26 cellular contexts compared by ENCODE assay signal in the genomic region with DNA sequence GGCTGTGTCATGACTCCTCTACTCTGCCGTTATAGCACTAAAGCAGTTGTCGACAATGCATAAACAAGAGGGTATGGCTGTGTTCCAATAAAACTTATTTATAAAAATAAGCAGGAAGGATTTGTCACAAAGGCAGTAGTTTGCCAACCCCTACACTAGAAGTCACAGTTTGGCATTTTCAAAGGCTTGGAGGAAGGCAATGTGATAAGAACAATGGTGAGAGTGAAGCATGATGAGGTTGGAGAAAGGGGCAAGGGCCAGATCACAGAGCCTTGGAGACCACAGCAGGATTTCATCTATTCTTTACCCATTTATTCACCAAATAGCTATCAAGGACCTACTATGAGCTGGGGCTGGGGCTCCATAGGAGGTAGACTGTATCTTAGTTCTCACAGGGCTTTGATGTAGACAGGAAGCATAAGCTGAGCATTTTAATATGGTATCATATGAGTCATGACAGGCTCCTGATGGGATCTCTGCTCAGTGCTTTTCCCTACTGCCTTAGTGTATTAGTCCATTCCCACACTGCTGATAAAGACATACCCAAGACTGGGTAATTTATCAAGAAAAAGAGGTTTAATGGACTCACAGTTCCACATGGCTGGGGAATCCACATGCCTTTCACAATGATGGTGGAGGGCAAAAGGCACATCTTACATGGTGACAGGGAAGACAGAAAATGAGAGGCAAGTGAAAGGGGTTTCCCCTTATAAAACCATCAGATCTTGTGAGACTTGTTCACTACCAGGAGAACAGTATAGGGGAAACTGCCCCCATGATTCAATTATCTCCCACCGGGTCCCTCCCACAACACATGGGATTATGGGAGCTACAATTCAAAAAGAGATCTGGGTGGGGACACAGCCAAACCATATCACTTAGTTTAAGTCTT. TPM values are rescaled to one million over a fixed set of nuclear protein-coding genes. Genes with fewer than 3 reads are reported as not detected.
A peak's percentile ranks its signal among the peaks of the same experiment; 100 is the strongest.
DNase-seq lines count a peak whose midpoint lies in the region; ATAC-seq, FAIRE-seq and TF ChIP-seq lines count a peak whose summit lies in the region.
"Had no signal": no experiment of that assay in that cellular context is flagged by ENCODE, and none has a peak within 500 bp of the region (broad histone marks: within the 10 kb centered on the region; RNA-seq: fewer than 3 reads in every experiment).

No MANE protein-coding gene starts in this region.

- peak; percentile 26; the same call in 1 of the 3 replicates for ATAC-seq in SK-N-SH treated with all-trans-retinoic acid at 6 μM for 48 hours
- ATAC-seq in right cardiac atrium = peak; percentile 26 to 41
- ATAC-seq in GM21717 (IDR thresholded peaks at IDR 0.05; ENCODE audit: unreplicated experiment) = no peak

- no peak for FAIRE-seq in astrocyte (lab: Jason Lieb, UNC)
- FAIRE-seq: endometrium, keratinocyte, urothelium cell line had no signal

- no peak overlapping the region for H3K4me3 ChIP-seq in SK-N-SH (ENCODE audit: low read depth in 2 of 2, low read length in 1 of 2)
- no peak overlapping the region for H3K4me3 ChIP-seq in astrocyte (ENCODE audit: insufficient read depth, low read depth, low read length)
- H3K4me3 ChIP-seq in right cardiac atrium (ENCODE audit: low read length) = no peak overlapping the region
- H3K4me3 ChIP-seq: MG63, ovary, sigmoid colon, suprapubic skin had no signal

- no peak for TF ChIP-seq CTCF in SK-N-SH (IDR thresholded peaks at IDR 0.05)
- TF ChIP-seq CTCF in astrocyte (IDR thresholded peaks at IDR 0.05; ENCODE audit: insufficient read depth, low read depth, low read length) = no peak

- TF ChIP-seq EP300 in SK-N-SH (IDR thresholded peaks at IDR 0.05; ENCODE audit: borderline replicate concordance in 1 of 2, low read depth in 1 of 2, low read length in 1 of 2) = no peak

- H3K79me2 ChIP-seq in SK-N-SH (ENCODE audit: insufficient read depth) = no peaks in the 10 kb centered on the region
- H3K79me2 ChIP-seq in astrocyte (ENCODE audit: insufficient read depth, low read length) = no peaks in the 10 kb centered on the region

- no peaks in the 10 kb centered on the region for H3F3A ChIP-seq in SK-N-SH (replicated peaks; ENCODE audit: insufficient read depth)

- TF ChIP-seq RAD21 in SK-N-SH (IDR thresholded peaks at IDR 0.05; ENCODE audit: low read length) = no peak

- H3K4me2 ChIP-seq in SK-N-SH = no peak overlapping the region
- H3K4me2 ChIP-seq in astrocyte (ENCODE audit: low read length) = no peak overlapping the region

- H3K9ac ChIP-seq in SK-N-SH (no peak overlapping the region), astrocyte (ENCODE audit: low read length) (no peak overlapping the region)

- POLR2A ChIA-PET in SK-N-SH (lab: Yijun Ruan, JAX) = no interaction called here

- no peaks in the 10 kb centered on the region for H3K36me3 Mint-ChIP-seq in astrocyte (ENCODE audit: low read depth, unreplicated experiment)
- H3K36me3 Mint-ChIP-seq: brain, IgD-negative memory B cell, naive B cell had no signal

- no peak overlapping the region for H3K27ac ChIP-seq in SK-N-SH (ENCODE audit: low read depth in 2 of 2, low read length in 1 of 2)
- no peak overlapping the region for H3K27ac ChIP-seq in astrocyte (ENCODE audit: low read depth, low read length)
- H3K27ac ChIP-seq in right cardiac atrium (ENCODE audit: low read length) = peak overlapping the region; percentile 6
- H3K27ac ChIP-seq: 22Rv1, ovary, sigmoid colon, suprapubic skin had no signal

- no peaks in the 10 kb centered on the region for H3K9me3 ChIP-seq in SK-N-SH
- no peaks in the 10 kb centered on the region for H3K9me3 ChIP-seq in astrocyte (ENCODE audit: insufficient read depth, low read depth, low read length)
- no peaks in the 10 kb centered on the region for H3K9me3 ChIP-seq in right cardiac atrium (ENCODE audit: control insufficient read depth, low read length)
- H3K9me3 ChIP-seq: MG63, ovary, sigmoid colon, suprapubic skin had no signal

- no peaks in the 10 kb centered on the region for H4K20me1 ChIP-seq in SK-N-SH (ENCODE audit: insufficient read depth)
- no peaks in the 10 kb centered on the region for H4K20me1 ChIP-seq in astrocyte (ENCODE audit: insufficient read depth, low read length)

- intact Hi-C loops in right cardiac atrium (cut with DNase I) = loop anchor here in 1 of 4 donors (10.0 kb wide), 1 partner anchor 229 kb away; the partner anchor contains the start of gene HERC5

- no peak overlapping the region for H3K27ac Mint-ChIP-seq in astrocyte (ENCODE audit: unreplicated experiment)
- H3K27ac Mint-ChIP-seq: B cell; IgD-negative memory B cell; T-helper 1 cell treated with Interleukin-12 subunit alpha and Interleukin-12 subunit beta and Interleukin-4 antibody, amounts not matched to agents 30 μg/mL and 1 μg/mL, for 36 hours had no signal

- H3K4me1 ChIP-seq in SK-N-SH (ENCODE audit: control insufficient read depth in 1 of 2, insufficient read depth in 2 of 2, low read depth in 1 of 2, low read length in 1 of 2) (no peaks in the 10 kb centered on the region), astrocyte (ENCODE audit: insufficient read depth, low read length) (peaks cover 4% of the 10 kb centered on the region), right cardiac atrium (ENCODE audit: control insufficient read depth, insufficient read depth, low read length) (peaks cover 2% of the 10 kb centered on the region)

- no peak overlapping the region for H3K4me3 Mint-ChIP-seq in astrocyte (ENCODE audit: unreplicated experiment)
- H3K4me3 Mint-ChIP-seq: B cell; brain; IgD-negative memory B cell; naive B cell; T-helper 1 cell treated with Interleukin-12 subunit alpha and Interleukin-12 subunit beta and Interleukin-4 antibody, amounts not matched to agents 30 μg/mL and 1 μg/mL, for 36 hours had no signal

- H3K36me3 ChIP-seq in SK-N-SH (replicated peaks in 1 of 2; ENCODE audit: control insufficient read depth in 1 of 2, insufficient read depth in 2 of 2, low read length in 1 of 2) (no peaks in the 10 kb centered on the region), astrocyte (ENCODE audit: insufficient read depth, low read length) (no peaks in the 10 kb centered on the region)
- H3K36me3 ChIP-seq: MG63, ovary, sigmoid colon, suprapubic skin had no signal

- CTCF ChIA-PET in SK-N-SH (lab: Yijun Ruan, JAX) = interaction anchor here (1.3 to 6.5 kb wide), 4 partner anchors 14 to 291 kb away, joined by 3 to 48 read pairs (median 9); no protein-coding TSS in a partner anchor

- no peaks in the 10 kb centered on the region for H3K4me1 Mint-ChIP-seq in astrocyte (ENCODE audit: low read depth, unreplicated experiment)
- H3K4me1 Mint-ChIP-seq: B cell, brain, IgD-negative memory B cell, naive B cell had no signal

- H3K9me3 Mint-ChIP-seq in astrocyte (ENCODE audit: unreplicated experiment) = peaks cover 14% of the 10 kb centered on the region

- no peaks in the 10 kb centered on the region for H3K9me2 ChIP-seq in SK-N-SH

- no peaks in the 10 kb centered on the region for H3K27me3 Mint-ChIP-seq in astrocyte (ENCODE audit: low read depth, unreplicated experiment)
- H3K27me3 Mint-ChIP-seq: B cell, brain, naive B cell had no signal

- H2AFZ ChIP-seq in SK-N-SH (ENCODE audit: low read depth) (no peak overlapping the region), astrocyte (ENCODE audit: low read depth, low read length) (no peak overlapping the region)

- H3K27me3 ChIP-seq in SK-N-SH (ENCODE audit: insufficient read depth) (no peaks in the 10 kb centered on the region), astrocyte (ENCODE audit: insufficient read depth, low read length) (no peaks in the 10 kb centered on the region), right cardiac atrium (ENCODE audit: control insufficient read depth, insufficient read depth) (no peaks in the 10 kb centered on the region)
- H3K27me3 ChIP-seq: MG63, ovary, sigmoid colon, suprapubic skin had no signal

- 28% methylated on average over 3 of the region's 3 CpGs for WGBS in SK-N-SH (ENCODE audit: low lambda C conversion rate)
- WGBS in right cardiac atrium = 34% methylated on average over 3 of the region's 3 CpGs

- DNase-seq in SK-N-SH (no peak), EH (ENCODE audit: low read depth) (peak; percentile 30), astrocyte (ENCODE audit: low read depth) (peak; percentile 14), right cardiac atrium (no peak), NCI-H2081 (lab: John Stamatoyannopoulos, UW) (no peak), NCI-H2196 treated with DMSO at 0.1 percent for 48 hours (lab: John Stamatoyannopoulos, UW; ENCODE audit: unreplicated experiment) (no peak)
- DNase-seq: activated naive CD4-positive, alpha-beta T cell; cortex of kidney; hypothalamus; mesendoderm; MG63; naive B cell; ovary; SIG-M5; sigmoid colon had no signal

TF ChIP-seq in SK-N-SH treated with all-trans-retinoic acid at 6 μM for 48 hours, 23 proteins besides CTCF, POLR2A, EP300 and RAD21 (continues in another document):
- TF ChIP-seq, protein P1, sequence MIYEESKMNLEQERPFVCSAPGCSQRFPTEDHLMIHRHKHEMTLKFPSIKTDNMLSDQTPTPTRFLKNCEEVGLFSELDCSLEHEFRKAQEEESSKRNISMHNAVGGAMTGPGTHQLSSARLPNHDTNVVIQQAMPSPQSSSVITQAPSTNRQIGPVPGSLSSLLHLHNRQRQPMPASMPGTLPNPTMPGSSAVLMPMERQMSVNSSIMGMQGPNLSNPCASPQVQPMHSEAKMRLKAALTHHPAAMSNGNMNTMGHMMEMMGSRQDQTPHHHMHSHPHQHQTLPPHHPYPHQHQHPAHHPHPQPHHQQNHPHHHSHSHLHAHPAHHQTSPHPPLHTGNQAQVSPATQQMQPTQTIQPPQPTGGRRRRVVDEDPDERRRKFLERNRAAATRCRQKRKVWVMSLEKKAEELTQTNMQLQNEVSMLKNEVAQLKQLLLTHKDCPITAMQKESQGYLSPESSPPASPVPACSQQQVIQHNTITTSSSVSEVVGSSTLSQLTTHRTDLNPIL (CRISPR knock-in tag; IDR thresholded peaks at IDR 0.05; ENCODE audit: low read depth) = no peak
- no peak for TF ChIP-seq ZC3H10 (CRISPR knock-in tag; IDR thresholded peaks at IDR 0.05)

TF ChIP-seq in SK-N-SH, 30 proteins besides CTCF, POLR2A, EP300 and RAD21:
- TF ChIP-seq NRF1 (IDR thresholded peaks at IDR 0.05; ENCODE audit: low read depth, low read length) (no peak), TAF1 (IDR thresholded peaks at IDR 0.05; ENCODE audit: borderline replicate concordance, low read depth, low read length) (no peak), JUND (IDR thresholded peaks at IDR 0.05) (no peak), EZH2phosphoT487 (IDR thresholded peaks at IDR 0.05; ENCODE audit: borderline replicate concordance, low read depth) (no peak), NFIC (IDR thresholded peaks at IDR 0.05; ENCODE audit: borderline replicate concordance) (no peak)

RNA-seq across cellular contexts. Expression of gene PPM1K, which starts 58.9 kb away (rescaled TPM):
- 2.5 and 3.6 TPM in 2 replicates for polyA plus RNA-seq in SK-N-SH (2012; rRNA removed)
- 3.4 and 3.6 TPM in 2 replicates for polyA plus RNA-seq in SK-N-SH (2012; cell fraction: cytosol; rRNA removed)
- 5.7 and 9.7 TPM in 2 replicates for polyA plus RNA-seq in SK-N-SH (2012; cell fraction: nucleus; rRNA removed)
- total RNA-seq in astrocyte = 39.9 and 42.3 TPM in 2 replicates
- 100 to 1,000 TPM in 1 of 4 donors, 10 to 100 TPM in 3; 74.6 to 109 (median 91.3) TPM for total RNA-seq in right cardiac atrium
- 48.3 TPM for polyA plus RNA-seq in right cardiac atrium

Comparison
In these comparisons a context has a peak if more than half of its experiments do, and no peak if none do; other contexts are left out.
1. DNase-seq: peak in EH (single experiment) and astrocyte (single experiment); none in SK-N-SH (single experiment), right cardiac atrium (0 of 3), NCI-H2081 (0 of 2) and NCI-H2196 treated with DMSO at 0.1 percent for 48 hours (single experiment).